In the genomic region with DNA sequence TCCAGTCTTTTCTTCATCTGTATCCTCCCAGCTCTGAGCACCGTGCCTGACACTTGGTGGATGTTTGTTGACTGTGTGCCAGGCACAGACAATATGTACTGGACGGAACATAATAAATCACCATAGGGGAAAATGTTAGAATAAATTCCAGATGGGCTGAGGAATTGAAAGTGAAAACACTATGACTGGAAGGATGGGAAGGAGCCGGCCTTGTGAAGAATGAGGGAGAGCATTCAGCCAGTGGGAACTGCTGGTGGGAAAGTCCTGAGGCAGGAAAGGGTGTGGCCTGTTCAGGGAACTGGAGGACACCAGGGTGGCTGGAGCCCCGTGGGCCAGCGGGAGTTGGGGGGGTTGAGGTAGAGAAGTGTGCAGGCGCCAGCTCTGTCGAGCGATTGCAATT, we compare ENCODE assay signal across 19 cellular contexts.
DNase-seq lines count a peak whose midpoint lies in the region; ATAC-seq and TF ChIP-seq lines count a peak whose summit lies in the region.
"Had no signal": no experiment of that assay in that cellular context is flagged by ENCODE, and none has a peak within 500 bp of the region (broad histone marks: within the 10 kb centered on the region; RNA-seq: fewer than 3 reads in every experiment).

No MANE protein-coding gene starts in this region.

- no peak overlapping the region for H3K4me3 ChIP-seq in astrocyte of the spinal cord (ENCODE audit: low read depth, low read length)
- no peak overlapping the region for H3K4me3 ChIP-seq in fibroblast of villous mesenchyme (ENCODE audit: low read depth, low read length)
- H3K4me3 ChIP-seq: esophagus squamous epithelium, upper lobe of left lung had no signal

- H3K36me3 Mint-ChIP-seq in stimulated activated naive CD8-positive, alpha-beta T cell treated with anti-CD3 and anti-CD28 coated beads, Interleukin-15, Interleukin-2, amounts not matched to agents 100 ng/mL and 50 ng/mL, for 24 hours (ENCODE audit: low read depth), result peaks cover 75% of the 10 kb centered on the region

- no peak overlapping the region for H3K4me3 Mint-ChIP-seq in stimulated activated naive CD8-positive, alpha-beta T cell treated with anti-CD3 and anti-CD28 coated beads, Interleukin-15, Interleukin-2, amounts not matched to agents 100 ng/mL and 50 ng/mL, for 24 hours
- H3K4me3 Mint-ChIP-seq: activated CD8-positive, alpha-beta T cell treated with anti-CD3 and anti-CD28 coated beads for 36 hours; activated T-helper 1 cell treated with anti-CD3 and anti-CD28 coated beads, Interleukin-12 subunit alpha, Interleukin-12 subunit beta, Interleukin-2, Interleukin-4 antibody, amounts not matched to agents 30 ng/mL and 10 ng/mL and 1 ng/mL, durations not matched to agents 14 hours and 24 hours and 36 hours had no signal

- H3K27ac Mint-ChIP-seq in stimulated activated naive CD8-positive, alpha-beta T cell treated with anti-CD3 and anti-CD28 coated beads, Interleukin-15, Interleukin-2, amounts not matched to agents 100 ng/mL and 50 ng/mL, for 24 hours, result peak overlapping the region; percentile 23
- H3K27ac Mint-ChIP-seq: activated CD8-positive, alpha-beta T cell treated with anti-CD3 and anti-CD28 coated beads for 36 hours had no signal

- ATAC-seq in stimulated activated naive CD8-positive, alpha-beta T cell treated with anti-CD3 and anti-CD28 coated beads, Interleukin-15, Interleukin-2, amounts not matched to agents 100 U/mL and 50 U/mL, for 24 hours, result no peak
- ATAC-seq in GM21360 (IDR thresholded peaks at IDR 0.05; ENCODE audit: unreplicated experiment), result no peak
- ATAC-seq: activated CD8-positive, alpha-beta T cell treated with anti-CD3 and anti-CD28 coated beads for 36 hours had no signal

- H3K9me3 Mint-ChIP-seq in stimulated activated naive CD8-positive, alpha-beta T cell treated with anti-CD3 and anti-CD28 coated beads, Interleukin-15, Interleukin-2, amounts not matched to agents 100 ng/mL and 50 ng/mL, for 24 hours, result no peaks in the 10 kb centered on the region
- H3K9me3 Mint-ChIP-seq: activated CD8-positive, alpha-beta T cell treated with anti-CD3 and anti-CD28 coated beads for 36 hours; activated T-helper 1 cell treated with anti-CD3 and anti-CD28 coated beads, Interleukin-12 subunit alpha, Interleukin-12 subunit beta, Interleukin-2, Interleukin-4 antibody, amounts not matched to agents 30 ng/mL and 10 ng/mL and 1 ng/mL, durations not matched to agents 14 hours and 24 hours and 36 hours had no signal

- in situ Hi-C loops in astrocyte of the spinal cord (cut with HindIII; ENCODE audit: low sequenced_read_pairs), result no loop called here

- no peak for TF ChIP-seq CTCF in astrocyte of the spinal cord (IDR thresholded peaks at IDR 0.05; ENCODE audit: low read depth, low read length)
- TF ChIP-seq CTCF in fibroblast of villous mesenchyme (IDR thresholded peaks at IDR 0.05; ENCODE audit: insufficient read depth, low read depth, low read length), result no peak

- no peaks in the 10 kb centered on the region for H3K4me1 Mint-ChIP-seq in stimulated activated naive CD8-positive, alpha-beta T cell treated with anti-CD3 and anti-CD28 coated beads, Interleukin-15, Interleukin-2, amounts not matched to agents 100 ng/mL and 50 ng/mL, for 24 hours (ENCODE audit: low read depth)

- no peak for DNase-seq in stimulated activated naive CD8-positive, alpha-beta T cell treated with anti-CD3 and anti-CD28 coated beads, Interleukin-15, Interleukin-2, amounts not matched to agents 100 U/mL and 50 U/mL, for 24 hours
- DNase-seq in astrocyte of the spinal cord (ENCODE audit: low read depth, low spot score) (peak; percentile 61), fibroblast of villous mesenchyme (ENCODE audit: low read depth) (peak; percentile 86), NCI-H1694 (lab: John Stamatoyannopoulos, UW) (no peak), DMS153 treated with DMSO at 0.1 percent for 48 hours (lab: John Stamatoyannopoulos, UW; ENCODE audit: unreplicated experiment) (no peak), D341Med (ENCODE audit: low spot score) (no peak)
- DNase-seq: activated CD8-positive, alpha-beta T cell treated with anti-CD3 and anti-CD28 coated beads for 36 hours; effector CD4-positive, alpha-beta T cell; esophagus squamous epithelium; hypothalamus; kidney; NCI-H1105 treated with DMSO at 0.1 percent for 48 hours; NCI-H526; SHP77 treated with DMSO at 0.1 percent for 48 hours; stimulated activated CD4-positive, alpha-beta T cell treated with anti-CD3 and anti-CD28 coated beads, Interleukin-12 subunit alpha, Interleukin-12 subunit beta, amount 100 ng/mL, for 4 hours had no signal

- H3K27me3 Mint-ChIP-seq in stimulated activated naive CD8-positive, alpha-beta T cell treated with anti-CD3 and anti-CD28 coated beads, Interleukin-15, Interleukin-2, amounts not matched to agents 100 ng/mL and 50 ng/mL, for 24 hours, result no peaks in the 10 kb centered on the region
- H3K27me3 Mint-ChIP-seq: activated CD8-positive, alpha-beta T cell treated with anti-CD3 and anti-CD28 coated beads for 36 hours had no signal

Comparison
In these comparisons a context has a peak if more than half of its experiments do, and no peak if none do; other contexts are left out.
1. DNase-seq: peak in astrocyte of the spinal cord (single experiment) and fibroblast of villous mesenchyme (single experiment); none in stimulated activated naive CD8-positive, alpha-beta T cell treated with anti-CD3 and anti-CD28 coated beads, Interleukin-15, Interleukin-2, amounts not matched to agents 100 U/mL and 50 U/mL, for 24 hours (single experiment), NCI-H1694 (single experiment), DMS153 treated with DMSO at 0.1 percent for 48 hours (single experiment) and D341Med (single experiment).